Comparison of ENCODE assay signal across 8 cellular contexts in genomic region chr10:124539935-124540641, GRCh38.
DNase-seq lines count a peak whose midpoint lies in the region; ATAC-seq, FAIRE-seq and TF ChIP-seq lines count a peak whose summit lies in the region.

No MANE protein-coding gene starts in this region.

- H3K4me3 ChIP-seq in Loucy (ENCODE audit: low read length, poor library complexity, severe bottlenecking) (no peak overlapping the region), endothelial cell of umbilical vein (replicated peaks in 1 of 3; ENCODE audit: insufficient read depth in 1 of 3, low read depth in 1 of 3, low read length in 3 of 3) (no peak overlapping the region)

- H3K27me3 Mint-ChIP-seq in natural killer cell (ENCODE audit: low read depth in 2 of 2), result no peaks in the 10 kb centered on the region
- no peaks in the 10 kb centered on the region for H3K27me3 Mint-ChIP-seq in stimulated activated naive B cell treated with anti-CD40 and anti-IgM and Interleukin-4, amounts not matched to agents 10 μg/mL and 1 μg/mL and 100 μg/mL, for 72 hours

- dilution Hi-C loops in endothelial cell of umbilical vein (cut with MboI; ENCODE audit: extremely low pct_ligation_motif_present, low sequenced_read_pairs), result no loop called here

- in situ Hi-C loops in ACHN (cut with HindIII; ENCODE audit: low pct_ligation_motif_present, low pct_unique_long_range_greater_than_20kb, low sequenced_read_pairs), result no loop called here

- POLR2A ChIA-PET in endothelial cell of umbilical vein (lab: Charles Lee), result no interaction called here

- DNase-seq in ACHN (peak; percentile 34), GM19240 (ENCODE audit: insufficient read length, low spot score) (peak; percentile 85), endothelial cell of umbilical vein (ENCODE audit: low read depth, low spot score) (peak; percentile 45), natural killer cell (peak; percentile 69), kidney glomerular epithelial cell (lab: John Stamatoyannopoulos, UW) (no peak)
- peak; percentile 39 to 54 for DNase-seq in activated CD8-positive, alpha-beta memory T cell treated with anti-CD3 and anti-CD28 coated beads for 1 hour (ENCODE audit: extremely low read depth in 1 of 2, low read depth in 1 of 2)
- DNase-seq in stimulated activated naive B cell treated with anti-CD40 and anti-IgM and Interleukin-4, amounts not matched to agents 10 μg/mL and 1 μg/mL and 100 μg/mL, for 72 hours, result peak; percentile 63

- H3K9me3 ChIP-seq in Loucy (ENCODE audit: insufficient read depth, low read depth, low read length) (no peaks in the 10 kb centered on the region), endothelial cell of umbilical vein (replicated peaks; ENCODE audit: control insufficient read depth, insufficient read depth, low read length) (no peaks in the 10 kb centered on the region)

- H3K9ac ChIP-seq in Loucy (ENCODE audit: low read depth, low read length, poor library complexity, severe bottlenecking), result no peak overlapping the region
- no peak overlapping the region for H3K9ac ChIP-seq in endothelial cell of umbilical vein (replicated peaks; ENCODE audit: extremely low read depth, insufficient read depth, low read length)

- H2AFZ ChIP-seq in Loucy (ENCODE audit: low read length), result peak overlapping the region; percentile 51; the same call in 1 of the 2 replicates
- no peak overlapping the region for H2AFZ ChIP-seq in endothelial cell of umbilical vein (ENCODE audit: low read depth, low read length)

- peak; percentile 75 to 96 (median 93) for ATAC-seq in natural killer cell
- ATAC-seq in stimulated activated naive B cell treated with anti-CD40 and anti-IgM and Interleukin-4, amounts not matched to agents 10 μg/mL and 1 μg/mL and 100 μg/mL, for 72 hours (replicated peaks), result peak; percentile 72 to 73

- H3K4me2 ChIP-seq in Loucy (ENCODE audit: low read depth, low read length, poor library complexity, severe bottlenecking) (peak overlapping the region; percentile 17), endothelial cell of umbilical vein (ENCODE audit: insufficient read depth, low read length) (no peak overlapping the region)

- CTCF ChIA-PET in endothelial cell of umbilical vein (lab: Charles Lee), result interaction anchor here (0.6 to 12.8 kb wide), 14 partner anchors 10 to 287 kb away, joined by 3 to 226 read pairs (median 4); partner anchors contain the start of genes EEF1AKMT2 and FAM53B

- no TSS peak for BruUV-seq in endothelial cell of umbilical vein (replicated peaks; lab: Mats Ljungman, UMichigan)

- H3K27ac ChIP-seq in endothelial cell of umbilical vein (ENCODE audit: insufficient read depth, low read depth, low read length), result no peak overlapping the region

- H3K36me3 ChIP-seq in Loucy (ENCODE audit: insufficient read depth, low read length) (no peaks in the 10 kb centered on the region), endothelial cell of umbilical vein (ENCODE audit: control insufficient read depth in 2 of 2, extremely low read depth in 1 of 2, insufficient read depth in 2 of 2, low read length in 2 of 2) (no peaks in the 10 kb centered on the region)

- H3K4me1 Mint-ChIP-seq in natural killer cell, result peaks cover 1 to 2% of the 10 kb centered on the region in 2 donors
- peaks cover 47 to 91% of the 10 kb centered on the region in 2 donors for H3K4me1 Mint-ChIP-seq in stimulated activated naive B cell treated with anti-CD40 and anti-IgM and Interleukin-4, amounts not matched to agents 10 μg/mL and 1 μg/mL and 100 μg/mL, for 72 hours

- H3F3A ChIP-seq in Loucy (ENCODE audit: low read depth), result no peaks in the 10 kb centered on the region

- H3K9me3 Mint-ChIP-seq in natural killer cell, result no peaks in the 10 kb centered on the region
- no peaks in the 10 kb centered on the region for H3K9me3 Mint-ChIP-seq in stimulated activated naive B cell treated with anti-CD40 and anti-IgM and Interleukin-4, amounts not matched to agents 10 μg/mL and 1 μg/mL and 100 μg/mL, for 72 hours

- H3K9me1 ChIP-seq in endothelial cell of umbilical vein (replicated peaks; ENCODE audit: control insufficient read depth, extremely low read depth, insufficient read depth, low read length), result no peaks in the 10 kb centered on the region

- no peak overlapping the region for H3K4me3 Mint-ChIP-seq in natural killer cell
- peak overlapping the region; percentile 32 to 58 for H3K4me3 Mint-ChIP-seq in stimulated activated naive B cell treated with anti-CD40 and anti-IgM and Interleukin-4, amounts not matched to agents 10 μg/mL and 1 μg/mL and 100 μg/mL, for 72 hours

- peak; percentile 68 for TF ChIP-seq CTCF in Loucy (conservative IDR thresholded peaks at IDR 0.05; ENCODE audit: low read length)
- TF ChIP-seq CTCF in endothelial cell of umbilical vein (IDR thresholded peaks at IDR 0.05; ENCODE audit: extremely low read depth in 1 of 2, insufficient read depth in 1 of 2, low read depth in 1 of 2, low read length in 2 of 2), result peak; percentile 72 to 93
- TF ChIP-seq CTCF in natural killer cell (IDR thresholded peaks at IDR 0.05), result peak; percentile 77

- peak; percentile 57 for FAIRE-seq in endothelial cell of umbilical vein (lab: Jason Lieb, UNC)

- intact Hi-C loops in endothelial cell of umbilical vein (cut with micrococcal nuclease) (loop anchor here (1.0 kb wide), 5 partner anchors 25 to 287 kb away; no protein-coding TSS in a partner anchor), natural killer cell (cut with micrococcal nuclease) (loop anchor here (1.0 kb wide), 1 partner anchor 205 kb away; no protein-coding TSS in a partner anchor)

- H3K9me2 ChIP-seq in Loucy (replicated peaks; ENCODE audit: low read depth, low read length), result no peaks in the 10 kb centered on the region

- no peak for TF ChIP-seq POLR2A in endothelial cell of umbilical vein (IDR thresholded peaks at IDR 0.05; ENCODE audit: low read depth, low read length)

- no peak overlapping the region for H3K27ac Mint-ChIP-seq in natural killer cell
- H3K27ac Mint-ChIP-seq in stimulated activated naive B cell treated with anti-CD40 and anti-IgM and Interleukin-4, amounts not matched to agents 10 μg/mL and 1 μg/mL and 100 μg/mL, for 72 hours, result peak overlapping the region; percentile 80

- H3K4me1 ChIP-seq in Loucy (ENCODE audit: insufficient read depth, low read length, poor library complexity, severe bottlenecking) (no peaks in the 10 kb centered on the region), endothelial cell of umbilical vein (ENCODE audit: control insufficient read depth, extremely low read depth, insufficient read depth, low read length) (no peaks in the 10 kb centered on the region)

- H4K20me1 ChIP-seq in Loucy (ENCODE audit: insufficient read depth, low read length, poor library complexity, severe bottlenecking) (no peaks in the 10 kb centered on the region), endothelial cell of umbilical vein (replicated peaks; ENCODE audit: control insufficient read depth, extremely low read depth, insufficient read depth, low read length) (no peaks in the 10 kb centered on the region)

- H3K36me3 Mint-ChIP-seq in natural killer cell, result no peaks in the 10 kb centered on the region
- H3K36me3 Mint-ChIP-seq in stimulated activated naive B cell treated with anti-CD40 and anti-IgM and Interleukin-4, amounts not matched to agents 10 μg/mL and 1 μg/mL and 100 μg/mL, for 72 hours, result no peaks in the 10 kb centered on the region

- H3K27me3 ChIP-seq in Loucy (ENCODE audit: insufficient read depth, low read length, poor library complexity, severe bottlenecking) (no peaks in the 10 kb centered on the region), endothelial cell of umbilical vein (ENCODE audit: control insufficient read depth in 2 of 2, insufficient read depth in 2 of 2, low read length in 2 of 2) (no peaks in the 10 kb centered on the region)

- H3K79me2 ChIP-seq in Loucy (ENCODE audit: insufficient read depth, low read length) (no peaks in the 10 kb centered on the region), endothelial cell of umbilical vein (ENCODE audit: control insufficient read depth, insufficient read depth, low read length) (no peaks in the 10 kb centered on the region)

TF ChIP-seq in endothelial cell of umbilical vein, 7 proteins besides CTCF, POLR2A, EP300 and RAD21:
- TF ChIP-seq POLR2AphosphoS5 (IDR thresholded peaks at IDR 0.05; ENCODE audit: insufficient read depth, low read depth, low read length) (no peak), MAX (IDR thresholded peaks at IDR 0.05; ENCODE audit: insufficient read depth, insufficient read length) (no peak), EZH2 (IDR thresholded peaks at IDR 0.05; ENCODE audit: borderline replicate concordance, low read depth, low read length, severe bottlenecking) (no peak), GATA2 (IDR thresholded peaks at IDR 0.05; ENCODE audit: insufficient read depth, insufficient read length, low read depth, low read length) (no peak), MYC (IDR thresholded peaks at IDR 0.05; ENCODE audit: low read depth, low read length) (no peak), FOS (IDR thresholded peaks at IDR 0.05; ENCODE audit: borderline replicate concordance, insufficient read depth, low read length) (no peak), JUN (IDR thresholded peaks at IDR 0.05; ENCODE audit: borderline replicate concordance, insufficient read depth, insufficient read length, low read depth) (no peak)
